Comparison of ENCODE assay signal across 20 cellular contexts in the genomic region with DNA sequence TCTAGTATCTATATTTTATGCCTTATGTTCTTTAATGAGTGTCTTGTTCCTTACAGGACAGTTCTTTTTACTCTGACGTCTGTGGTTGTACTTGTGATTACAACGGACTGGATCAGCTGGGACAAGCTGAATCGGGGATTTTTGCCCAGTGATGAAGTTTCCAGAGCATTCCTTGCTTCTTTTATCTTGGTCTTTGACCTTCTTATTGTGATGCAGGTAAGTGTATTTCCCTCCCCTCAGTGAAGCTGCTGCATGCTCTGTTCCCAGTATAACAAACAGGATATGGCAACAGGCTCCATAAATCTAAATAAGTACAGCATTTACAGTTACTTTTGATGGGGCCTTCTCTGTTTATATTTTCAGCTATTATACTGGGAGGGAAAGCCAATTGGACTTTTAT.
"Had no signal": no experiment of that assay in that cellular context is flagged by ENCODE, and none has a peak within 500 bp of the region (broad histone marks: within the 10 kb centered on the region; RNA-seq: fewer than 3 reads in every experiment).

No MANE protein-coding gene starts in this region.

- ATAC-seq: gastroesophageal sphincter; lower lobe of right lung; natural killer cell treated with Interleukin-12 subunit alpha and Interleukin-12 subunit beta and Interleukin-15 and Interleukin-18, amount 100 ng/mL, for 72 hours; sciatic nerve; stimulated activated memory B cell treated with anti-CD40 and anti-IgM and Interleukin-4, amounts not matched to agents 10 μg/mL and 1 μg/mL and 100 μg/mL, for 72 hours; upper lobe of right lung had no signal

- H3K36me3 ChIP-seq: colonic mucosa, lower lobe of right lung, neutrophil, upper lobe of right lung had no signal

- H3K4me3 ChIP-seq: colonic mucosa, esophagus squamous epithelium, gastroesophageal sphincter, left ventricle myocardium inferior, lower lobe of right lung, spleen, tibial nerve, upper lobe of right lung had no signal

- H3K27me3 ChIP-seq: colonic mucosa, esophagus squamous epithelium, gastroesophageal sphincter, neutrophil, spleen, tibial nerve, upper lobe of right lung had no signal

- H3K9me3 ChIP-seq: neutrophil, upper lobe of right lung had no signal

- DNase-seq: colonic mucosa; dermis blood vessel endothelial cell; esophagus squamous epithelium; foreskin fibroblast; glutamatergic neuron; immature natural killer cell; left ventricle myocardium inferior; lower lobe of right lung; posterior cingulate gyrus; spleen; stimulated activated CD4-positive, alpha-beta T cell treated with anti-CD3 and anti-CD28 coated beads, Interleukin-15, amount 100 ng/mL, for 24 hours; stimulated activated CD4-positive, alpha-beta T cell treated with anti-CD3 and anti-CD28 coated beads, Interleukin-1b, Interleukin-23, amount 100 ng/mL, for 48 hours; stimulated activated CD4-positive, alpha-beta T cell treated with anti-CD3 and anti-CD28 coated beads, Interleukin-4, amount 100 ng/mL, for 24 hours; upper lobe of right lung had no signal

- H3K27ac ChIP-seq: colonic mucosa, esophagus squamous epithelium, gastroesophageal sphincter, left ventricle myocardium inferior, lower lobe of right lung, neutrophil, spleen, tibial nerve, upper lobe of right lung had no signal

- H3K4me1 ChIP-seq: colonic mucosa, esophagus squamous epithelium, gastroesophageal sphincter, left ventricle myocardium inferior, lower lobe of right lung, spleen, tibial nerve, upper lobe of right lung had no signal
